In the genomic region with DNA sequence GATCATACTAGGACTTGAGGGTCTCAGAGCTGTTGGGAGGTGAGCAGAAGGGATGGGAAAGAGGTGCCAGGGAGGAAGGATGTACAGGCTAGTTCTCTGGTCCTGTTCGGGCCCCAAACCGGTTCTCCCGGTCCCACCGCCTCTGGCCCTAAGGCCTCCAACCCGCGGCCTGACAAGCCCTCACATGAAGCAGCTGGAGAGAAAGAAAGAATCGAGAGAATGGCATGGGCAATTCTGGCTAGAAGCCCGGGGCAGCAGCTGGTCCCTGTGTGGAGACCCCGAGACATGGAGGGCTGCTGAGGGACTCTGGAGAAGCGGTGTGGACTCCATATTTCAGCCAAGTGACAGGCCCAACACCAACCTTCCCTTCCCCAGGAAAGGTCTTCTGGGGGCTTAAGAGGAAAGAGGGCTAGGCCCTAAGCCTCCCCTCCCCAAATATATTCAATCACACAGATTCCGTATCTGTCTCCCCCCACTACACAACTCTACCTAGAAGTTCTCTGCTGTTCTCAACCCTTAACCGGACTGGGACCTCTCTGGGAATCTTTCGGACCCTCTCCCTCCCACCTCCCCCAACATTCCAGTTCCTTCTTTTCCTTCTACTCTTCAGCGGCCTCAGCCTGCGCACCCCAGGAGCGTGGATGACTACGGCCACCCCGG, we compare ENCODE assay signal across 8 cellular contexts. TPM values are rescaled to one million over a fixed set of nuclear protein-coding genes. Genes with fewer than 3 reads are reported as not detected.
DNase-seq lines count a peak whose midpoint lies in the region; ATAC-seq lines count a peak whose summit lies in the region.

No MANE protein-coding gene starts in this region.

- H3K27ac ChIP-seq in subcutaneous abdominal adipose tissue (ENCODE audit: low read depth, low read length), result peak overlapping the region; percentile 94

- H3K4me1 ChIP-seq in subcutaneous abdominal adipose tissue (ENCODE audit: control insufficient read depth in 5 of 5, insufficient read depth in 5 of 5, low read length in 5 of 5), result peaks cover 11 to 55% (median 47%) of the 10 kb centered on the region in 5 donors

- DNase-seq in SIG-M5 treated with dmso at 0.1 percent for 504 hours (lab: John Stamatoyannopoulos, UW; ENCODE audit: unreplicated experiment) (peak; percentile 76), SIG-M5 (lab: John Stamatoyannopoulos, UW) (no peak), NCI-H510A (lab: John Stamatoyannopoulos, UW) (peak; percentile 84), T47D (ENCODE audit: low read depth in 1 of 2, low spot score in 1 of 2) (peak; percentile 75 to 96), left lobe of liver (ENCODE audit: low spot score) (no peak), MV-4-11 (lab: John Stamatoyannopoulos, UW) (no peak), NCI-H226 (no peak)

- peak overlapping the region; percentile 82 to 98 (median 95) for H3K9ac ChIP-seq in subcutaneous abdominal adipose tissue (ENCODE audit: low read length in 5 of 5)

- peak overlapping the region; percentile 78 to 98 (median 97) for H3K4me3 ChIP-seq in subcutaneous abdominal adipose tissue (ENCODE audit: low read depth in 1 of 5, low read length in 5 of 5)

- in situ Hi-C loops in T47D (cut with HindIII; ENCODE audit: low pct_unique_long_range_greater_than_20kb, low sequenced_read_pairs), result no loop called here

- H3K27me3 ChIP-seq in subcutaneous abdominal adipose tissue (ENCODE audit: control insufficient read depth in 5 of 5, insufficient read depth in 4 of 5, low read length in 5 of 5), result no peaks in the 10 kb centered on the region

- no peaks in the 10 kb centered on the region for H3K9me3 ChIP-seq in subcutaneous abdominal adipose tissue (ENCODE audit: control insufficient read depth in 5 of 5, low read length in 5 of 5)

- peak; percentile 1 for ATAC-seq in left lobe of liver

- H3K36me3 ChIP-seq in subcutaneous abdominal adipose tissue (ENCODE audit: control insufficient read depth in 5 of 5, insufficient read depth in 5 of 5, low read length in 5 of 5), result peaks cover 2 to 31% (median 25%) of the 10 kb centered on the region in 5 donors

RNA-seq across cellular contexts. Expression of a gene that starts 0.6 kb away (rescaled TPM):
- total RNA-seq in left lobe of liver, result 21.0 TPM

RNA-seq across cellular contexts. Expression of a gene that starts 1.4 kb away (rescaled TPM):
- total RNA-seq in left lobe of liver, result 0.28 TPM

RNA-seq across cellular contexts. Expression of a gene that starts 11.3 kb away (rescaled TPM):
- 4.3 TPM for total RNA-seq in left lobe of liver

RNA-seq across cellular contexts. Expression of a gene that starts 11.7 kb away (rescaled TPM):
- 6.2 TPM for total RNA-seq in left lobe of liver

RNA-seq across cellular contexts. Expression of a gene that starts 22.4 kb away (rescaled TPM):
- total RNA-seq in left lobe of liver, result 1.6 TPM

Comparison
In these comparisons a context has a peak if more than half of its experiments do, and no peak if none do; other contexts are left out.
1. DNase-seq: peak in SIG-M5 treated with dmso at 0.1 percent for 504 hours (single experiment), NCI-H510A (single experiment) and T47D (2 of 2); none in SIG-M5 (single experiment), left lobe of liver (single experiment), MV-4-11 (single experiment) and NCI-H226 (single experiment).